ENCODE assay signal across 8 cellular contexts in genomic region chr18:63969965-63970802, GRCh38. TPM values are rescaled to one million over a fixed set of nuclear protein-coding genes. Genes with fewer than 3 reads are reported as not detected.
DNase-seq lines count a peak whose midpoint lies in the region; ATAC-seq and TF ChIP-seq lines count a peak whose summit lies in the region.

SERPINB8 (plus strand) TSS chr18:63970081; CDS start chr18:63978309, 8,228 bp downstream.

- peaks cover 8% of the 10 kb centered on the region for H3K4me1 Mint-ChIP-seq in type B pancreatic cell (ENCODE audit: unreplicated experiment)

- H3K27ac ChIP-seq in adrenal gland, result peak within 1 kb of the TSS; percentile 96 to 98 (median 97)
- H3K27ac ChIP-seq in heart right ventricle, result peak within 1 kb of the TSS; percentile 87 to 97 (median 96)

- H3K4me3 Mint-ChIP-seq in type B pancreatic cell, result peak within 1 kb of the TSS; percentile 97

- peak within 1 kb of the TSS; percentile 31 to 83 (median 46) for H3K4me3 ChIP-seq in adrenal gland
- H3K4me3 ChIP-seq in heart right ventricle, result peak within 1 kb of the TSS; percentile 71 to 92 (median 86)

- H3K27me3 Mint-ChIP-seq in type B pancreatic cell, result no peaks in the 10 kb centered on the region

- peaks cover 4% of the 10 kb centered on the region for H3K36me3 Mint-ChIP-seq in type B pancreatic cell

- no peaks in the 10 kb centered on the region for H3K9me3 Mint-ChIP-seq in type B pancreatic cell

- H3K36me3 ChIP-seq in adrenal gland (replicated peaks in 1 of 2) (no peaks in the 10 kb centered on the region), heart right ventricle (no peaks in the 10 kb centered on the region)

- 0 to 1% (median 0%) methylated on average over 22 to 62 of the region's 62 CpGs for WGBS in adrenal gland, 4 donors
- WGBS in heart right ventricle, 2 donors, result 0 to 1% methylated on average over 56 to 62 of the region's 62 CpGs

- TF ChIP-seq POLR2A in adrenal gland (IDR thresholded peaks at IDR 0.05), result peak; percentile 83 to 94

- ATAC-seq in HG02571 (IDR thresholded peaks at IDR 0.05; ENCODE audit: unreplicated experiment) (peak; percentile 93), heart right ventricle (peak; percentile 97 to 99 (median 99))

- H3K9me3 ChIP-seq in adrenal gland (replicated peaks in 1 of 3) (no peaks in the 10 kb centered on the region), heart right ventricle (no peaks in the 10 kb centered on the region)

- intact Hi-C loops in adrenal gland (cut with DNase I) (no loop called here), heart right ventricle (cut with DNase I) (loop anchor here in 1 of 10 donors (10.0 kb wide), 1 partner anchor 455 kb away; no protein-coding TSS in a partner anchor), posterior cingulate gyrus (cut with DNase I) (no loop called here)

- H3K27me3 ChIP-seq in adrenal gland (no peaks in the 10 kb centered on the region), heart right ventricle (peaks cover 0 to under 1% (median 0%) of the 10 kb centered on the region in 7 donors)

- TF ChIP-seq CTCF in adrenal gland (IDR thresholded peaks at IDR 0.05), result no peak
- no peak for TF ChIP-seq CTCF in heart right ventricle (IDR thresholded peaks at IDR 0.05)
- TF ChIP-seq CTCF in type B pancreatic cell (conservative IDR thresholded peaks at IDR 0.05), result no peak

- DNase-seq in GM04504 (ENCODE audit: low read depth), result peak; percentile 89
- DNase-seq in NCI-H1092 (lab: John Stamatoyannopoulos, UW), result peak; percentile 95
- DNase-seq in SW 1271 (lab: John Stamatoyannopoulos, UW), result peak; percentile 71 to 85
- DNase-seq in adrenal gland, result peak; percentile 94 to 97 (median 95)
- peak; percentile 94 for DNase-seq in heart right ventricle
- DNase-seq in posterior cingulate gyrus, result peak; percentile 85 to 99 (median 96)
- peak; percentile 93 for DNase-seq in type B pancreatic cell (ENCODE audit: extremely low spot score, unreplicated experiment)

- H3K4me1 ChIP-seq in adrenal gland (replicated peaks in 1 of 2) (peaks cover 6 to 24% of the 10 kb centered on the region in 2 donors), heart right ventricle (peaks cover 0 to 32% (median 8%) of the 10 kb centered on the region in 9 donors)

- H3K27ac Mint-ChIP-seq in type B pancreatic cell, result peak within 1 kb of the TSS; percentile 98

RNA-seq across cellular contexts. Expression of gene SERPINB8, which starts in this region (rescaled TPM):
- total RNA-seq in adrenal gland (10 to 100 TPM in 7 of 8 donors, 1 to 10 TPM in 1; 8.4 to 22.6 (median 12.1) TPM), heart right ventricle (10 to 100 TPM in 1 of 10 donors, 1 to 10 TPM in 8, under 1 TPM in 1; 0.81 to 10.9 (median 2.5) TPM), type B pancreatic cell (ENCODE audit: low replicate concordance) (7.4 and 17.9 TPM in 2 replicates)
- polyA plus RNA-seq in adrenal gland (10 to 100 TPM in 1 of 3 donors, 1 to 10 TPM in 2; 3.7 to 31.6 (median 6.9) TPM), heart right ventricle (10 to 100 TPM in 1 of 2 donors, 1 to 10 TPM in 1; 1.3 to 10.3 TPM)

Comparison
In these comparisons a context has a peak if more than half of its experiments do, and no peak if none do; other contexts are left out.
1. Peak in every context shown above with its lines: DNase-seq, ATAC-seq, H3K4me3 ChIP-seq and H3K27ac ChIP-seq.